Comparison of ENCODE assay signal across 9 cellular contexts in the genomic region with DNA sequence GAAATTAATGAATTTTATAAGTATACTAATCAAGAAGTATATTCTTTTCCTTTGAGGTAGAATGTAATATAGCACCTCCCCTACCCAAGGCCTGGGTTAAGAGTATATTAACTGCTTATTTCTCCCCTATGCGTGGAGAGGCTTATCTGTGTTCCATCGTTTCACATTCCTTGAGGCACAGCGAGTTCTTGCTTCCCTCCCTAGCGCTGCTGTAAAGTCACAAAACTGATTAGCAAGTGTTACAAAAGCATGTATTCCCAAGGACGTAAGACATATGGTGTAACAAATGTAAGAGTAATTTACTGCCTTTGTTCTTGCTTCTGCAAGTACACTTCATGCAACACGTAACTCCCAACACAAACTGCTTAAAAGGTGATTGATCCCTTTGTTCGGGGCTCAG. TPM values are rescaled to one million over a fixed set of nuclear protein-coding genes. Genes with fewer than 3 reads are reported as not detected.
DNase-seq lines count a peak whose midpoint lies in the region; ATAC-seq lines count a peak whose summit lies in the region.
"Had no signal": no experiment of that assay in that cellular context is flagged by ENCODE, and none has a peak within 500 bp of the region (broad histone marks: within the 10 kb centered on the region; RNA-seq: fewer than 3 reads in every experiment).

No MANE protein-coding gene starts in this region.

- peak overlapping the region; percentile 95 for H3K4me3 Mint-ChIP-seq in activated CD8-positive, alpha-beta T cell treated with anti-CD3 and anti-CD28 coated beads, Interleukin-2, amount 10 ng/mL, durations not matched to agents 7 days and 5 days
- H3K4me3 Mint-ChIP-seq in stimulated activated naive B cell treated with anti-CD40 and anti-IgM and Interleukin-4, amounts not matched to agents 10 μg/mL and 1 μg/mL and 100 μg/mL, for 72 hours: peak overlapping the region; percentile 94 to 100

- peaks cover 4% of the 10 kb centered on the region for H3K27me3 ChIP-seq in iPS-15b (ENCODE audit: control insufficient read depth, insufficient read depth, low read length)

- H3K36me3 ChIP-seq in iPS-15b (ENCODE audit: control insufficient read depth, insufficient read depth, low read length): no peaks in the 10 kb centered on the region

- H3K9me3 Mint-ChIP-seq in activated CD8-positive, alpha-beta T cell treated with anti-CD3 and anti-CD28 coated beads, Interleukin-2, amount 10 ng/mL, durations not matched to agents 7 days and 5 days (ENCODE audit: insufficient read depth): no peaks in the 10 kb centered on the region
- peaks cover 0 to 8% of the 10 kb centered on the region in 2 donors for H3K9me3 Mint-ChIP-seq in stimulated activated naive B cell treated with anti-CD40 and anti-IgM and Interleukin-4, amounts not matched to agents 10 μg/mL and 1 μg/mL and 100 μg/mL, for 72 hours

- peaks cover 34% of the 10 kb centered on the region for H3K4me1 Mint-ChIP-seq in activated CD8-positive, alpha-beta T cell treated with anti-CD3 and anti-CD28 coated beads, Interleukin-2, amount 10 ng/mL, durations not matched to agents 7 days and 5 days (ENCODE audit: low read depth)
- peaks cover 15 to 26% of the 10 kb centered on the region in 2 donors for H3K4me1 Mint-ChIP-seq in stimulated activated naive B cell treated with anti-CD40 and anti-IgM and Interleukin-4, amounts not matched to agents 10 μg/mL and 1 μg/mL and 100 μg/mL, for 72 hours

- H3K36me3 Mint-ChIP-seq in activated CD8-positive, alpha-beta T cell treated with anti-CD3 and anti-CD28 coated beads, Interleukin-2, amount 10 ng/mL, durations not matched to agents 7 days and 5 days (ENCODE audit: low read depth): peaks cover 11% of the 10 kb centered on the region
- peaks cover 21 to 27% of the 10 kb centered on the region in 2 donors for H3K36me3 Mint-ChIP-seq in stimulated activated naive B cell treated with anti-CD40 and anti-IgM and Interleukin-4, amounts not matched to agents 10 μg/mL and 1 μg/mL and 100 μg/mL, for 72 hours

- no peak for ATAC-seq in activated CD8-positive, alpha-beta T cell treated with anti-CD3 and anti-CD28 coated beads, Interleukin-2, amount 10 ng/mL, durations not matched to agents 7 days and 5 days
- ATAC-seq in stimulated activated naive B cell treated with anti-CD40 and anti-IgM and Interleukin-4, amounts not matched to agents 10 μg/mL and 1 μg/mL and 100 μg/mL, for 72 hours (replicated peaks): no peak
- ATAC-seq in GM21529 (IDR thresholded peaks at IDR 0.05; ENCODE audit: unreplicated experiment) (no peak), GM21381 (IDR thresholded peaks at IDR 0.05; ENCODE audit: unreplicated experiment) (no peak)

- H3K27me3 Mint-ChIP-seq in activated CD8-positive, alpha-beta T cell treated with anti-CD3 and anti-CD28 coated beads, Interleukin-2, amount 10 ng/mL, durations not matched to agents 7 days and 5 days (ENCODE audit: low read depth): no peaks in the 10 kb centered on the region
- no peaks in the 10 kb centered on the region for H3K27me3 Mint-ChIP-seq in stimulated activated naive B cell treated with anti-CD40 and anti-IgM and Interleukin-4, amounts not matched to agents 10 μg/mL and 1 μg/mL and 100 μg/mL, for 72 hours

- POLR2A ChIA-PET in activated CD8-positive, alpha-beta T cell treated with anti-CD3 and anti-CD28 coated beads, Interleukin-2, amount 10 ng/mL, durations not matched to agents 7 days and 5 days (lab: Charles Lee): interaction anchor here (1.2 to 2.3 kb wide), 4 partner anchors 9 to 312 kb away, joined by 3 to 15 read pairs (median 12); a partner anchor contains a TSS

- peak; percentile 41 for DNase-seq in NCI-H82 (lab: John Stamatoyannopoulos, UW)
- DNase-seq in NCI-H82 treated with DMSO at 0.1 percent for 48 hours (lab: John Stamatoyannopoulos, UW; ENCODE audit: unreplicated experiment): no peak
- DNase-seq in activated CD8-positive, alpha-beta T cell treated with anti-CD3 and anti-CD28 coated beads, Interleukin-2, amount 10 ng/mL, durations not matched to agents 7 days and 5 days: no peak
- DNase-seq in stimulated activated naive B cell treated with anti-CD40 and anti-IgM and Interleukin-4, amounts not matched to agents 10 μg/mL and 1 μg/mL and 100 μg/mL, for 72 hours: no peak
- no peak for DNase-seq in activated CD8-positive, alpha-beta memory T cell treated with anti-CD3 and anti-CD28 coated beads for 24 hours

- peak overlapping the region; percentile 100 for H3K27ac Mint-ChIP-seq in activated CD8-positive, alpha-beta T cell treated with anti-CD3 and anti-CD28 coated beads, Interleukin-2, amount 10 ng/mL, durations not matched to agents 7 days and 5 days
- peak overlapping the region; percentile 65 for H3K27ac Mint-ChIP-seq in stimulated activated naive B cell treated with anti-CD40 and anti-IgM and Interleukin-4, amounts not matched to agents 10 μg/mL and 1 μg/mL and 100 μg/mL, for 72 hours

- CTCF ChIA-PET in activated CD8-positive, alpha-beta T cell treated with anti-CD3 and anti-CD28 coated beads, Interleukin-2, amount 10 ng/mL, durations not matched to agents 7 days and 5 days (lab: Charles Lee): interaction anchor here (1.2 to 2.2 kb wide), 4 partner anchors 10 to 313 kb away, joined by 3 to 10 read pairs (median 4); a partner anchor contains a TSS

- H3K9me3 ChIP-seq in iPS-15b (ENCODE audit: control insufficient read depth, insufficient read depth, low read length): no peaks in the 10 kb centered on the region

- H3K4me1 ChIP-seq in iPS-15b (ENCODE audit: control insufficient read depth, insufficient read depth, low read length): peaks cover 7% of the 10 kb centered on the region

- H3K4me3 ChIP-seq in iPS-15b (ENCODE audit: low read depth, low read length): peak overlapping the region; percentile 86

- no peak overlapping the region for H3K9ac ChIP-seq in iPS-15b (ENCODE audit: low read depth, low read length)

RNA-seq across cellular contexts. Expression of a gene that starts 1.2 kb away (rescaled TPM):
- total RNA-seq in activated CD8-positive, alpha-beta T cell treated with anti-CD3 and anti-CD28 coated beads, Interleukin-2, amount 10 ng/mL, durations not matched to agents 7 days and 5 days: 10 to 100 TPM; 36.2 to 36.4 TPM

RNA-seq across cellular contexts. Expression of a gene that starts 43.5 kb away (rescaled TPM):
- total RNA-seq in activated CD8-positive, alpha-beta T cell treated with anti-CD3 and anti-CD28 coated beads, Interleukin-2, amount 10 ng/mL, durations not matched to agents 7 days and 5 days: under 1 TPM in 1 of 2 experiments, not detected in 1; 0.13 TPM
- total RNA-seq: HT1080 had no signal
